16 cellular contexts compared by ENCODE assay signal in genomic region chr3:194949592-194949991, GRCh38.
"Had no signal": no experiment of that assay in that cellular context is flagged by ENCODE, and none has a peak within 500 bp of the region (broad histone marks: within the 10 kb centered on the region; RNA-seq: fewer than 3 reads in every experiment).

No MANE protein-coding gene starts in this region.

- H3K27me3 ChIP-seq: esophagus muscularis mucosa, foreskin keratinocyte, gastroesophageal sphincter, heart left ventricle, hepatocyte, left lung had no signal

- H3K4me3 ChIP-seq: coronary artery, dorsolateral prefrontal cortex, esophagus muscularis mucosa, gastroesophageal sphincter, heart left ventricle, hepatocyte, left lung, lower lobe of right lung had no signal

- H3K36me3 ChIP-seq: esophagus muscularis mucosa, gastroesophageal sphincter, heart left ventricle, left lung, lower lobe of right lung had no signal

- H3K4me2 ChIP-seq: hepatocyte had no signal

- DNase-seq: dermis blood vessel endothelial cell; dorsolateral prefrontal cortex; effector CD4-positive, alpha-beta T cell; effector memory CD4-positive, alpha-beta T cell; foreskin keratinocyte; heart left ventricle; left cardiac atrium; left lung; left ventricle myocardium superior; lower lobe of right lung; mesendoderm; midbrain had no signal

- H3K27ac ChIP-seq: coronary artery, dorsolateral prefrontal cortex, esophagus muscularis mucosa, foreskin keratinocyte, gastroesophageal sphincter, heart left ventricle, hepatocyte, left lung, lower lobe of right lung had no signal

- H3K4me1 ChIP-seq: foreskin keratinocyte had no signal

- H2AFZ ChIP-seq: hepatocyte had no signal
